In genomic region chr5:7851617-7852289, GRCh38 we compare ENCODE assay signal across 13 cellular contexts. TPM values are rescaled to one million over a fixed set of nuclear protein-coding genes. Genes with fewer than 3 reads are reported as not detected.
DNase-seq lines count a peak whose midpoint lies in the region; ATAC-seq, FAIRE-seq and TF ChIP-seq lines count a peak whose summit lies in the region.
"Had no signal": no experiment of that assay in that cellular context is flagged by ENCODE, and none has a peak within 500 bp of the region (broad histone marks: within the 10 kb centered on the region; RNA-seq: fewer than 3 reads in every experiment).

No MANE protein-coding gene starts in this region.

- DNase-seq in activated CD4-positive, alpha-beta T cell treated with anti-CD3 and anti-CD28 coated beads, Interleukin-2, amount 10 ng/mL, durations not matched to agents 24 days and 14 days, result no peak
- DNase-seq in activated CD4-positive, alpha-beta T cell treated with anti-CD3 and anti-CD28 coated beads, Interleukin-2, amount 50 U/mL, for 1 hour, result no peak
- DNase-seq in T-helper 17 cell (no peak), kidney (no peak), prostate gland (ENCODE audit: low spot score) (peak; percentile 79), left colon (no peak), SJCRH30 (no peak)
- DNase-seq in effector memory CD4-positive, alpha-beta T cell, result no peak

- no peak for TF ChIP-seq CTCF in kidney (IDR thresholded peaks at IDR 0.05; ENCODE audit: borderline replicate concordance, extremely low read depth, insufficient read depth)
- no peak for TF ChIP-seq CTCF in prostate gland (IDR thresholded peaks at IDR 0.05)

- H3K27ac Mint-ChIP-seq in activated CD4-positive, alpha-beta T cell treated with anti-CD3 and anti-CD28 coated beads, Interleukin-2, amount 10 ng/mL, durations not matched to agents 24 days and 14 days, result no peak overlapping the region
- peak overlapping the region; percentile 30 for H3K27ac Mint-ChIP-seq in T-helper 17 cell

- no peak for TF ChIP-seq POLR2A in prostate gland (IDR thresholded peaks at IDR 0.05)

- H3K4me3 ChIP-seq in kidney (ENCODE audit: low read length in 2 of 2), result peak overlapping the region; percentile 51 to 66
- H3K4me3 ChIP-seq in prostate gland, result no peak overlapping the region
- no peak overlapping the region for H3K4me3 ChIP-seq in SJCRH30
- no peak overlapping the region for H3K4me3 ChIP-seq in effector memory CD4-positive, alpha-beta T cell (ENCODE audit: insufficient read depth, low read depth, low read length, poor library complexity, severe bottlenecking)

- H3K9me3 Mint-ChIP-seq in activated CD4-positive, alpha-beta T cell treated with anti-CD3 and anti-CD28 coated beads, Interleukin-2, amount 10 ng/mL, durations not matched to agents 24 days and 14 days, result no peaks in the 10 kb centered on the region

- H3K27me3 ChIP-seq in prostate gland (replicated peaks; ENCODE audit: insufficient read depth), result no peaks in the 10 kb centered on the region
- no peaks in the 10 kb centered on the region for H3K27me3 ChIP-seq in SJCRH30
- H3K27me3 ChIP-seq in effector memory CD4-positive, alpha-beta T cell (replicated peaks; ENCODE audit: control insufficient read depth, insufficient read depth, low read length, poor library complexity, severe bottlenecking), result peaks cover 5% of the 10 kb centered on the region

- H3K36me3 ChIP-seq in kidney (ENCODE audit: control insufficient read depth in 1 of 2, insufficient read depth in 2 of 2, low read length in 2 of 2) (no peaks in the 10 kb centered on the region), prostate gland (no peaks in the 10 kb centered on the region), SJCRH30 (no peaks in the 10 kb centered on the region)
- no peaks in the 10 kb centered on the region for H3K36me3 ChIP-seq in effector memory CD4-positive, alpha-beta T cell (ENCODE audit: control insufficient read depth, insufficient read depth, low read length)
- H3K36me3 ChIP-seq: transverse colon had no signal

- H3K9me3 ChIP-seq in T-helper 17 cell (ENCODE audit: control insufficient read depth, low read length, poor library complexity, severe bottlenecking), result peaks cover 3% of the 10 kb centered on the region
- no peaks in the 10 kb centered on the region for H3K9me3 ChIP-seq in kidney (ENCODE audit: control insufficient read depth in 1 of 2, low read length in 2 of 2)
- no peaks in the 10 kb centered on the region for H3K9me3 ChIP-seq in prostate gland
- H3K9me3 ChIP-seq in SJCRH30 (replicated peaks), result no peaks in the 10 kb centered on the region
- H3K9me3 ChIP-seq in effector memory CD4-positive, alpha-beta T cell (ENCODE audit: control insufficient read depth, low read length), result no peaks in the 10 kb centered on the region
- H3K9me3 ChIP-seq: transverse colon had no signal

- H3K27ac ChIP-seq in kidney (ENCODE audit: low read depth in 2 of 2, low read length in 2 of 2) (no peak overlapping the region), prostate gland (peak overlapping the region; percentile 44 to 76), SJCRH30 (no peak overlapping the region)
- H3K27ac ChIP-seq in effector memory CD4-positive, alpha-beta T cell (ENCODE audit: insufficient read depth, low read length, poor library complexity, severe bottlenecking), result no peak overlapping the region
- H3K27ac ChIP-seq: transverse colon had no signal

- FAIRE-seq in kidney (lab: Jason Lieb, UNC), result no peak
- FAIRE-seq: endothelial cell of umbilical vein had no signal

- no peak overlapping the region for H3K9ac ChIP-seq in kidney (ENCODE audit: low read length in 2 of 2)

- intact Hi-C loops in activated CD4-positive, alpha-beta T cell treated with anti-CD3 and anti-CD28 coated beads, Interleukin-2, amount 10 ng/mL, durations not matched to agents 24 days and 14 days (cut with micrococcal nuclease), result loop anchor here (10.0 kb wide), 2 partner anchors 1027 to 1087 kb away; no protein-coding TSS in a partner anchor
- intact Hi-C loops in kidney (cut with DNase I) (no loop called here), prostate gland (cut with DNase I) (loop anchor here (10.0 kb wide), 1 partner anchor 1087 kb away; no protein-coding TSS in a partner anchor), left colon (cut with DNase I, micrococcal nuclease) (no loop called here)

- H3K4me1 Mint-ChIP-seq in activated CD4-positive, alpha-beta T cell treated with anti-CD3 and anti-CD28 coated beads, Interleukin-2, amount 10 ng/mL, durations not matched to agents 24 days and 14 days, result peaks cover 20% of the 10 kb centered on the region
- peaks cover 19% of the 10 kb centered on the region for H3K4me1 Mint-ChIP-seq in T-helper 17 cell

- H3K27me3 Mint-ChIP-seq in activated CD4-positive, alpha-beta T cell treated with anti-CD3 and anti-CD28 coated beads, Interleukin-2, amount 10 ng/mL, durations not matched to agents 24 days and 14 days, result peaks cover 39% of the 10 kb centered on the region
- peaks cover 16% of the 10 kb centered on the region for H3K27me3 Mint-ChIP-seq in T-helper 17 cell

- ATAC-seq in T-helper 17 cell (no peak), left colon (no peak)

- H3K4me1 ChIP-seq in kidney (ENCODE audit: control insufficient read depth in 1 of 2, insufficient read depth in 1 of 2, low read depth in 1 of 2, low read length in 2 of 2), result peaks cover 6 to 8% of the 10 kb centered on the region in 2 donors
- H3K4me1 ChIP-seq in prostate gland (replicated peaks), result no peaks in the 10 kb centered on the region
- peaks cover 6% of the 10 kb centered on the region for H3K4me1 ChIP-seq in SJCRH30
- peaks cover 11% of the 10 kb centered on the region for H3K4me1 ChIP-seq in effector memory CD4-positive, alpha-beta T cell (ENCODE audit: control insufficient read depth, insufficient read depth, low read length, poor library complexity, severe bottlenecking)

- peaks cover 4% of the 10 kb centered on the region for H3K36me3 Mint-ChIP-seq in activated CD4-positive, alpha-beta T cell treated with anti-CD3 and anti-CD28 coated beads, Interleukin-2, amount 10 ng/mL, durations not matched to agents 24 days and 14 days (ENCODE audit: low read depth)
- H3K36me3 Mint-ChIP-seq in T-helper 17 cell (ENCODE audit: low read depth), result no peaks in the 10 kb centered on the region

- 49% methylated on average over 8 of the region's 8 CpGs for WGBS in prostate gland

- peak overlapping the region; percentile 76 for H3K4me3 Mint-ChIP-seq in activated CD4-positive, alpha-beta T cell treated with anti-CD3 and anti-CD28 coated beads, Interleukin-2, amount 10 ng/mL, durations not matched to agents 24 days and 14 days
- peak overlapping the region; percentile 87 for H3K4me3 Mint-ChIP-seq in T-helper 17 cell

RNA-seq across cellular contexts. Expression of gene CFAP90, which starts 0.8 kb away (rescaled TPM):
- total RNA-seq in activated CD4-positive, alpha-beta T cell treated with anti-CD3 and anti-CD28 coated beads, Interleukin-2, amount 10 ng/mL, durations not matched to agents 24 days and 14 days, result not detected in 2 replicates
- total RNA-seq in T-helper 17 cell (not detected), kidney (3.6 TPM), prostate gland (1 to 10 TPM in 1 of 2 donors, under 1 TPM in 1; 0.87 to 1.1 TPM), left colon (not detected)
- polyA plus RNA-seq in kidney (ENCODE audit: insufficient read depth, low read depth, low replicate concordance), result 7.7 TPM
- total RNA-seq in SJCRH30 (2014; rRNA removed; shearing (Covaris generic)), result 0.20 TPM in 1 of 2 replicates, not detected in the other
- total RNA-seq: endothelial cell of umbilical vein; LHCN-M2; OCI-LY7; T-helper 1 cell treated with Interleukin-12 subunit alpha and Interleukin-12 subunit beta and Interleukin-4 antibody, amounts not matched to agents 30 ng/mL and 1 ng/mL, for 36 hours; transverse colon had no signal

RNA-seq across cellular contexts. Expression of gene FASTKD3, which starts 17.1 kb away (rescaled TPM):
- total RNA-seq in activated CD4-positive, alpha-beta T cell treated with anti-CD3 and anti-CD28 coated beads, Interleukin-2, amount 10 ng/mL, durations not matched to agents 24 days and 14 days, result 17.7 and 18.3 TPM in 2 replicates
- 1 to 10 TPM; 4.9 to 5.5 TPM for total RNA-seq in T-helper 17 cell
- 11.3 TPM for total RNA-seq in kidney
- 15.3 TPM for polyA plus RNA-seq in kidney (ENCODE audit: insufficient read depth, low read depth, low replicate concordance)
- total RNA-seq in prostate gland, result 10 to 100 TPM in 1 of 2 donors, 1 to 10 TPM in 1; 9.7 to 10.7 TPM
- total RNA-seq in left colon, result 10 to 100 TPM in 1 of 2 donors, 1 to 10 TPM in 1; 7.6 to 11.3 TPM
- total RNA-seq in SJCRH30 (2014; rRNA removed; shearing (Covaris generic)), result 16.9 TPM in 2 replicates

RNA-seq across cellular contexts. Expression of gene MTRR, which starts 17.2 kb away (rescaled TPM):
- total RNA-seq in activated CD4-positive, alpha-beta T cell treated with anti-CD3 and anti-CD28 coated beads, Interleukin-2, amount 10 ng/mL, durations not matched to agents 24 days and 14 days, result 64.4 and 76.8 TPM in 2 replicates
- total RNA-seq in T-helper 17 cell (100 to 1,000 TPM; 101 to 106 TPM), kidney (75.8 TPM), prostate gland (10 to 100 TPM; 34.5 to 64.6 TPM), left colon (10 to 100 TPM; 37.4 to 44.0 TPM)
- polyA plus RNA-seq in kidney (ENCODE audit: insufficient read depth, low read depth, low replicate concordance), result 19.6 TPM
- 29.4 and 31.7 TPM in 2 replicates for total RNA-seq in SJCRH30 (2014; rRNA removed; shearing (Covaris generic))

Comparison
In these comparisons a context has a peak if more than half of its experiments do, and no peak if none do; other contexts are left out.
1. H3K27ac ChIP-seq: peak in prostate gland (2 of 2); none in kidney (0 of 2), SJCRH30 (single experiment) and effector memory CD4-positive, alpha-beta T cell (single experiment).
2. H3K4me3 ChIP-seq: peak in kidney (2 of 2); none in prostate gland (0 of 2), SJCRH30 (single experiment) and effector memory CD4-positive, alpha-beta T cell (single experiment).
3. intact Hi-C loops: an anchor here in activated CD4-positive, alpha-beta T cell treated with anti-CD3 and anti-CD28 coated beads, Interleukin-2, amount 10 ng/mL, durations not matched to agents 24 days and 14 days (10.0 kb wide) and prostate gland (10.0 kb wide); none called in kidney and left colon.